18 cellular contexts compared by ENCODE assay signal in genomic region chr4:67680568-67681222, GRCh38. TPM values are rescaled to one million over a fixed set of nuclear protein-coding genes. Genes with fewer than 3 reads are reported as not detected.
DNase-seq lines count a peak whose midpoint lies in the region; ATAC-seq, FAIRE-seq and TF ChIP-seq lines count a peak whose summit lies in the region.
"Had no signal": no experiment of that assay in that cellular context is flagged by ENCODE, and none has a peak within 500 bp of the region (broad histone marks: within the 10 kb centered on the region; RNA-seq: fewer than 3 reads in every experiment).

No MANE protein-coding gene starts in this region.

- CTCF ChIA-PET in MCF 10A (lab: Yijun Ruan, JAX): interaction anchor here (0.5 to 1.0 kb wide), 2 partner anchors 20 to 545 kb away, joined by 3 read pairs; no protein-coding TSS in a partner anchor
- CTCF ChIA-PET in naive thymus-derived CD4-positive, alpha-beta T cell (lab: Charles Lee): no interaction called here

- H4K20me1 ChIP-seq in astrocyte (ENCODE audit: insufficient read depth, low read length): peaks cover 3% of the 10 kb centered on the region

- H3K27me3 ChIP-seq in breast epithelium: no peaks in the 10 kb centered on the region
- H3K27me3 ChIP-seq in astrocyte (ENCODE audit: insufficient read depth, low read length): no peaks in the 10 kb centered on the region
- no peaks in the 10 kb centered on the region for H3K27me3 ChIP-seq in naive thymus-derived CD4-positive, alpha-beta T cell (ENCODE audit: control insufficient read depth in 2 of 2, insufficient read depth in 2 of 2, low read length in 2 of 2)
- H3K27me3 ChIP-seq: ovary, upper lobe of left lung had no signal

- H3K36me3 ChIP-seq in breast epithelium: no peaks in the 10 kb centered on the region
- H3K36me3 ChIP-seq in astrocyte (ENCODE audit: insufficient read depth, low read length): peaks cover 25% of the 10 kb centered on the region
- H3K36me3 ChIP-seq in naive thymus-derived CD4-positive, alpha-beta T cell (ENCODE audit: control insufficient read depth in 2 of 3, insufficient read depth in 3 of 3, low read length in 3 of 3): peaks cover 10 to 35% (median 17%) of the 10 kb centered on the region in 3 experiments
- H3K36me3 ChIP-seq: ovary had no signal

- no peak for TF ChIP-seq CTCF in MCF 10A (IDR thresholded peaks at IDR 0.05; ENCODE audit: unreplicated experiment)
- no peak for TF ChIP-seq CTCF in breast epithelium (IDR thresholded peaks at IDR 0.05)
- no peak for TF ChIP-seq CTCF in astrocyte (IDR thresholded peaks at IDR 0.05; ENCODE audit: insufficient read depth, low read depth, low read length)

- POLR2A ChIA-PET in MCF 10A (lab: Yijun Ruan, JAX): interaction anchor here (0.7 kb wide), 2 partner anchors 16 to 100 kb away, joined by 3 read pairs; no protein-coding TSS in a partner anchor
- POLR2A ChIA-PET in naive thymus-derived CD4-positive, alpha-beta T cell (lab: Charles Lee): interaction anchor here (0.6 kb wide), 1 partner anchor 18 kb away, joined by 4 read pairs; no protein-coding TSS in a partner anchor

- no peaks in the 10 kb centered on the region for H3K27me3 Mint-ChIP-seq in MCF 10A (ENCODE audit: insufficient read depth, unreplicated experiment)
- no peaks in the 10 kb centered on the region for H3K27me3 Mint-ChIP-seq in astrocyte (ENCODE audit: low read depth, unreplicated experiment)
- H3K27me3 Mint-ChIP-seq in naive thymus-derived CD4-positive, alpha-beta T cell: no peaks in the 10 kb centered on the region
- H3K27me3 Mint-ChIP-seq: central memory CD8-positive, alpha-beta T cell had no signal

- H3K27ac Mint-ChIP-seq in MCF 10A (ENCODE audit: low read depth, unreplicated experiment) (no peak overlapping the region), astrocyte (ENCODE audit: unreplicated experiment) (peak overlapping the region; percentile 58)
- peak overlapping the region in 2 of 9 donors; percentile 6 to 65 for H3K27ac Mint-ChIP-seq in naive thymus-derived CD4-positive, alpha-beta T cell
- H3K27ac Mint-ChIP-seq: activated T-helper 2 cell treated with anti-CD3 and anti-CD28 coated beads, Interferon-gamma antibody, Interleukin-2, Interleukin-4, amounts not matched to agents 10 μg/mL and 5 μg/mL and 100 μg/mL, durations not matched to agents 14 hours and 24 hours and 36 hours had no signal

- no peak overlapping the region for H3K4me3 ChIP-seq in breast epithelium
- H3K4me3 ChIP-seq in astrocyte (ENCODE audit: insufficient read depth, low read depth, low read length): no peak overlapping the region
- no peak overlapping the region for H3K4me3 ChIP-seq in naive thymus-derived CD4-positive, alpha-beta T cell (ENCODE audit: low read length)
- H3K4me3 ChIP-seq: lower lobe of right lung, ovary, upper lobe of left lung had no signal

- no peak for ATAC-seq in naive thymus-derived CD4-positive, alpha-beta T cell
- no peak for ATAC-seq in GM21390 (IDR thresholded peaks at IDR 0.05; ENCODE audit: unreplicated experiment)
- ATAC-seq: lower lobe of right lung had no signal

- peaks cover 8% of the 10 kb centered on the region for H3K4me1 Mint-ChIP-seq in MCF 10A (ENCODE audit: insufficient read depth, unreplicated experiment)
- peaks cover 16% of the 10 kb centered on the region for H3K4me1 Mint-ChIP-seq in astrocyte (ENCODE audit: low read depth, unreplicated experiment)
- peaks cover 0 to 31% (median 13%) of the 10 kb centered on the region in 7 donors for H3K4me1 Mint-ChIP-seq in naive thymus-derived CD4-positive, alpha-beta T cell

- BruUV-seq in MCF 10A (replicated peaks; lab: Mats Ljungman, UMichigan): TSS peak; percentile 4

- peak; percentile 41 for DNase-seq in MCF 10A (ENCODE audit: unreplicated experiment)
- no peak for DNase-seq in breast epithelium (ENCODE audit: low spot score in 2 of 2)
- DNase-seq in astrocyte (ENCODE audit: low read depth): peak; percentile 20
- DNase-seq in iris pigment epithelial cell (ENCODE audit: low read depth): peak; percentile 89
- DNase-seq in naive thymus-derived CD4-positive, alpha-beta T cell: no peak
- no peak for DNase-seq in NCI-H2196 treated with DMSO at 0.1 percent for 48 hours (lab: John Stamatoyannopoulos, UW; ENCODE audit: unreplicated experiment)
- no peak for DNase-seq in midbrain (lab: John Stamatoyannopoulos, UW)
- DNase-seq: activated CD4-positive, CD25-positive, alpha-beta regulatory T cell treated with anti-CD3 and anti-CD28 coated beads, Interleukin-2, amount 50 U/mL, for 72 hours; DMS153; hippocampal formation; lower lobe of right lung; NCI-H1092 treated with DMSO at 0.1 percent for 48 hours; NCI-H446; ovary; upper lobe of left lung had no signal

- H3K36me3 Mint-ChIP-seq in MCF 10A (ENCODE audit: insufficient read depth, unreplicated experiment): peaks cover 48% of the 10 kb centered on the region
- peaks cover 19% of the 10 kb centered on the region for H3K36me3 Mint-ChIP-seq in astrocyte (ENCODE audit: low read depth, unreplicated experiment)
- H3K36me3 Mint-ChIP-seq in naive thymus-derived CD4-positive, alpha-beta T cell: peaks cover 6 to 45% (median 31%) of the 10 kb centered on the region in 5 donors

- TF ChIP-seq POLR2A in breast epithelium (IDR thresholded peaks at IDR 0.05): no peak

- H3K9me3 Mint-ChIP-seq in MCF 10A (ENCODE audit: unreplicated experiment) (no peaks in the 10 kb centered on the region), astrocyte (ENCODE audit: unreplicated experiment) (no peaks in the 10 kb centered on the region)
- no peaks in the 10 kb centered on the region for H3K9me3 Mint-ChIP-seq in naive thymus-derived CD4-positive, alpha-beta T cell
- H3K9me3 Mint-ChIP-seq: activated T-helper 2 cell treated with anti-CD3 and anti-CD28 coated beads, Interferon-gamma antibody, Interleukin-2, Interleukin-4, amounts not matched to agents 10 μg/mL and 5 μg/mL and 100 μg/mL, durations not matched to agents 14 hours and 24 hours and 36 hours; central memory CD8-positive, alpha-beta T cell had no signal

- H3K4me3 Mint-ChIP-seq in MCF 10A (ENCODE audit: unreplicated experiment): no peak overlapping the region
- no peak overlapping the region for H3K4me3 Mint-ChIP-seq in astrocyte (ENCODE audit: unreplicated experiment)
- H3K4me3 Mint-ChIP-seq in naive thymus-derived CD4-positive, alpha-beta T cell: no peak overlapping the region
- H3K4me3 Mint-ChIP-seq: central memory CD8-positive, alpha-beta T cell had no signal

- H3K4me1 ChIP-seq in breast epithelium (no peaks in the 10 kb centered on the region), astrocyte (ENCODE audit: insufficient read depth, low read length) (peaks cover 4% of the 10 kb centered on the region)
- H3K4me1 ChIP-seq in naive thymus-derived CD4-positive, alpha-beta T cell (ENCODE audit: control insufficient read depth in 2 of 2, insufficient read depth in 2 of 2, low read length in 2 of 2): no peaks in the 10 kb centered on the region
- H3K4me1 ChIP-seq: lower lobe of right lung, upper lobe of left lung had no signal

- FAIRE-seq in astrocyte (lab: Jason Lieb, UNC): no peak

- no peak overlapping the region for H3K9ac ChIP-seq in astrocyte (ENCODE audit: low read length)

- intact Hi-C loops in MCF 10A (cut with micrococcal nuclease): no loop called here
- intact Hi-C loops in breast epithelium (cut with DNase I; ENCODE audit: low total_unique reads): no loop called here
- intact Hi-C loops in naive thymus-derived CD4-positive, alpha-beta T cell (cut with micrococcal nuclease): no loop called here

- H2AFZ ChIP-seq in astrocyte (ENCODE audit: low read depth, low read length): no peak overlapping the region

- H3K27ac ChIP-seq in breast epithelium (no peak overlapping the region), astrocyte (ENCODE audit: low read depth, low read length) (no peak overlapping the region)
- no peak overlapping the region for H3K27ac ChIP-seq in naive thymus-derived CD4-positive, alpha-beta T cell (ENCODE audit: low read depth, low read length)
- H3K27ac ChIP-seq: lower lobe of right lung, ovary, upper lobe of left lung had no signal

- no peak overlapping the region for H3K4me2 ChIP-seq in astrocyte (ENCODE audit: low read length)

- H3K79me2 ChIP-seq in astrocyte (ENCODE audit: insufficient read depth, low read length): peaks cover 32% of the 10 kb centered on the region

- H3K9me3 ChIP-seq in breast epithelium (no peaks in the 10 kb centered on the region), astrocyte (ENCODE audit: insufficient read depth, low read depth, low read length) (no peaks in the 10 kb centered on the region)
- H3K9me3 ChIP-seq in naive thymus-derived CD4-positive, alpha-beta T cell (ENCODE audit: control insufficient read depth in 2 of 3, low read length in 3 of 3): no peaks in the 10 kb centered on the region
- H3K9me3 ChIP-seq: lower lobe of right lung, ovary, upper lobe of left lung had no signal

RNA-seq across cellular contexts. Expression of gene UBA6, which starts 20.3 kb away (rescaled TPM):
- 83.1 and 97.4 TPM in 2 replicates for total RNA-seq in MCF 10A (2022)
- 10 to 100 TPM; 37.8 to 85.5 (median 50.5) TPM for total RNA-seq in breast epithelium
- total RNA-seq in astrocyte: 141 and 142 TPM in 2 replicates
- 10 to 100 TPM; 35.5 to 84.4 (median 43.9) TPM for total RNA-seq in naive thymus-derived CD4-positive, alpha-beta T cell
- polyA plus RNA-seq in naive thymus-derived CD4-positive, alpha-beta T cell: 10 to 100 TPM; 14.9 to 18.0 TPM

Comparison
In these comparisons a context has a peak if more than half of its experiments do, and no peak if none do; other contexts are left out.
1. DNase-seq: peak in MCF 10A (single experiment), astrocyte (single experiment) and iris pigment epithelial cell (single experiment); none in breast epithelium (0 of 2), naive thymus-derived CD4-positive, alpha-beta T cell (0 of 9), NCI-H2196 treated with DMSO at 0.1 percent for 48 hours (single experiment) and midbrain (single experiment).